9 cellular contexts compared by ENCODE assay signal in the genomic region with DNA sequence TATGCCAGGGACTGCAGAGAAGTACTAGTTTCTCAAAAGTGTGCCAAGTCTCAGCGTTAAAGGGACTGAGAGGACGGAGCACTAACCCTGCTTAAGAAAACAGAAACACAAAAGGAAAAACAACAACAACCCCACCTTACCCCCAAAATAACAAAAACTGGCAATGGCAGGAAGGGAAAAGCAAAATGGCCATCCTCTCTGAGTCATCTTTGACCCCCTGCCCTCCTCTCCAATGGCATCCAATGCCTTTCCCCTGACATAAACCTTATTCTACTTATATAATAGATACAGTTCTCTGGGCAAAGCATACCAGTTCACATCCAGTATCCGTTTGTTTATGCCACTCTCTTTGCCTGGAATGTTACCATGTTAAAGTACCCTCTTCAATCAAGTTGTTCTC. TPM values are rescaled to one million over a fixed set of nuclear protein-coding genes. Genes with fewer than 3 reads are reported as not detected.
A peak's percentile ranks its signal among the peaks of the same experiment; 100 is the strongest.
DNase-seq lines count a peak whose midpoint lies in the region; ATAC-seq, FAIRE-seq and TF ChIP-seq lines count a peak whose summit lies in the region.
"Had no signal": no experiment of that assay in that cellular context is flagged by ENCODE, and none has a peak within 500 bp of the region (broad histone marks: within the 10 kb centered on the region; RNA-seq: fewer than 3 reads in every experiment).

No MANE protein-coding gene starts in this region.

- peaks cover 10% of the 10 kb centered on the region for H3K4me1 Mint-ChIP-seq in activated T-helper 17 cell treated with anti-CD3 and anti-CD28 coated beads, Interleukin-2, amount 50 U/mL, for 72 hours
- H3K4me1 Mint-ChIP-seq in immature natural killer cell, result peaks cover 41 to 47% of the 10 kb centered on the region in 2 donors

- H3K27ac Mint-ChIP-seq in activated T-helper 17 cell treated with anti-CD3 and anti-CD28 coated beads, Interleukin-2, amount 50 U/mL, for 72 hours, result peak overlapping the region; percentile 95
- peak overlapping the region; percentile 71 to 98 (median 96) for H3K27ac Mint-ChIP-seq in immature natural killer cell

- H3K27me3 ChIP-seq in lower lobe of right lung (ENCODE audit: low read depth), result no peaks in the 10 kb centered on the region

- ATAC-seq in activated T-helper 17 cell treated with anti-CD3 and anti-CD28 coated beads, Interleukin-2, amount 50 U/mL, for 72 hours (replicated peaks), result no peak
- ATAC-seq in HG03442 (IDR thresholded peaks at IDR 0.05; ENCODE audit: unreplicated experiment) (no peak), lower lobe of right lung (no peak)

- CTCF ChIA-PET in HEK293 (lab: Yijun Ruan, JAX), result interaction anchor here (0.6 to 0.7 kb wide), 2 partner anchors 217 to 590 kb away, joined by 3 read pairs; partner anchors contain the start of gene TWIST1

- POLR2A ChIA-PET in HEK293 (lab: Yijun Ruan, JAX), result no interaction called here

- intact Hi-C loops in lower lobe of right lung (cut with DNase I), result no loop called here

- H3K27ac ChIP-seq in HEK293 (ENCODE audit: extremely low read depth, low read depth, low read length) (no peak overlapping the region), lower lobe of right lung (no peak overlapping the region)

- no peaks in the 10 kb centered on the region for H3K9me3 Mint-ChIP-seq in activated T-helper 17 cell treated with anti-CD3 and anti-CD28 coated beads, Interleukin-2, amount 50 U/mL, for 72 hours
- no peaks in the 10 kb centered on the region for H3K9me3 Mint-ChIP-seq in immature natural killer cell

- H3K4me1 ChIP-seq in HEK293 (ENCODE audit: control insufficient read depth, insufficient read depth, low read length) (peaks cover 9% of the 10 kb centered on the region; the same call in 1 of the 2 replicates), lower lobe of right lung (peaks cover 19% of the 10 kb centered on the region)

- peak; percentile 10 for DNase-seq in AG08396 (ENCODE audit: low spot score)
- DNase-seq in immature natural killer cell, result no peak
- no peak for DNase-seq in urothelium cell line (ENCODE audit: low spot score)
- DNase-seq in lower lobe of right lung, result no peak
- no peak for DNase-seq in HuH-7.5 (ENCODE audit: low spot score)
- DNase-seq: hypothalamus had no signal

- H3K36me3 Mint-ChIP-seq in activated T-helper 17 cell treated with anti-CD3 and anti-CD28 coated beads, Interleukin-2, amount 50 U/mL, for 72 hours (ENCODE audit: low read depth), result peaks cover 27% of the 10 kb centered on the region
- peaks cover 6 to 13% (median 6%) of the 10 kb centered on the region in 3 donors for H3K36me3 Mint-ChIP-seq in immature natural killer cell

- H3K9me3 ChIP-seq in HEK293 (ENCODE audit: control insufficient read depth, insufficient read depth, low read depth, low read length) (no peaks in the 10 kb centered on the region), lower lobe of right lung (no peaks in the 10 kb centered on the region)

- TF ChIP-seq CTCF in HEK293 (tag by site-specific recombination; IDR thresholded peaks at IDR 0.05), result no peak
- no peak for TF ChIP-seq CTCF in lower lobe of right lung (IDR thresholded peaks at IDR 0.05)

- H3K36me3 ChIP-seq in HEK293 (ENCODE audit: control insufficient read depth in 2 of 2, insufficient read depth in 1 of 2, low read length in 2 of 2) (peaks cover 3 to 13% of the 10 kb centered on the region in 2 experiments), lower lobe of right lung (no peaks in the 10 kb centered on the region)

- H3K4me3 ChIP-seq in HEK293 (ENCODE audit: low read depth, low read length) (peak overlapping the region; percentile 1), lower lobe of right lung (no peak overlapping the region)

- no peaks in the 10 kb centered on the region for H3K27me3 Mint-ChIP-seq in activated T-helper 17 cell treated with anti-CD3 and anti-CD28 coated beads, Interleukin-2, amount 50 U/mL, for 72 hours
- peaks cover 3 to 11% (median 10%) of the 10 kb centered on the region in 3 donors for H3K27me3 Mint-ChIP-seq in immature natural killer cell (ENCODE audit: low read depth in 3 of 3)

- no peak for FAIRE-seq in urothelium cell line (lab: Jason Lieb, UNC)

- H3K4me3 Mint-ChIP-seq in activated T-helper 17 cell treated with anti-CD3 and anti-CD28 coated beads, Interleukin-2, amount 50 U/mL, for 72 hours, result peak overlapping the region; percentile 98
- peak overlapping the region; percentile 91 to 98 (median 98) for H3K4me3 Mint-ChIP-seq in immature natural killer cell

TF ChIP-seq in HEK293, 187 proteins besides CTCF, POLR2A, EP300 and RAD21:
- TF ChIP-seq FEZF1 (tag by site-specific recombination; IDR thresholded peaks at IDR 0.05) (peak; percentile 58; the same call in 1 of the 2 replicates), YY2 (tag by site-specific recombination; IDR thresholded peaks at IDR 0.05) (peak; percentile 68; the same call in 1 of the 2 replicates), MZF1 (tag by site-specific recombination; IDR thresholded peaks at IDR 0.05; ENCODE audit: borderline replicate concordance) (no peak), HOXC10 (CRISPR knock-in tag; IDR thresholded peaks at IDR 0.05) (no peak), YY1 (tag by site-specific recombination; IDR thresholded peaks at IDR 0.05) (peak; percentile 30; the same call in 1 of the 2 replicates)

RNA-seq across cellular contexts. Expression of gene POLR1F, which starts 1.6 kb away (rescaled TPM):
- total RNA-seq in activated T-helper 17 cell treated with anti-CD3 and anti-CD28 coated beads, Interleukin-2, amount 50 U/mL, for 72 hours, result 10 to 100 TPM; 15.0 to 26.9 TPM
- polyA plus RNA-seq in immature natural killer cell, result 10 to 100 TPM; 22.1 to 36.9 (median 26.4) TPM
- 8.6 TPM for total RNA-seq in lower lobe of right lung
